Comparison of ENCODE assay signal across 23 cellular contexts in genomic region chr2:144526826-144527225, GRCh38. TPM values are rescaled to one million over a fixed set of nuclear protein-coding genes. Genes with fewer than 3 reads are reported as not detected.
DNase-seq lines count a peak whose midpoint lies in the region; ATAC-seq, FAIRE-seq and TF ChIP-seq lines count a peak whose summit lies in the region.
"Had no signal": no experiment of that assay in that cellular context is flagged by ENCODE, and none has a peak within 500 bp of the region (broad histone marks: within the 10 kb centered on the region; RNA-seq: fewer than 3 reads in every experiment).

No MANE protein-coding gene starts in this region.

- H3K4me2 ChIP-seq in HepG2 (ENCODE audit: low read depth, low read length), result no peak overlapping the region

- TF ChIP-seq EP300 in HepG2 (IDR thresholded peaks at IDR 0.05; ENCODE audit: low read depth in 2 of 2, low read length in 2 of 2) (no peak), HepG2 (CRISPR knock-in tag; IDR thresholded peaks at IDR 0.05; ENCODE audit: borderline replicate concordance) (no peak)

- H3K27ac Mint-ChIP-seq in effector memory CD8-positive, alpha-beta T cell, result no peak overlapping the region
- H3K27ac Mint-ChIP-seq: CD4-positive, CD25-positive, alpha-beta regulatory T cell; HFFc6; IgD-negative memory B cell had no signal

- no peak for DNase-seq in HepG2 (ENCODE audit: low spot score)
- no peak for DNase-seq in right lobe of liver
- peak; percentile 34 for DNase-seq in medulla oblongata (ENCODE audit: extremely low spot score)
- no peak for DNase-seq in activated CD4-positive, alpha-beta T cell treated with anti-CD3 and anti-CD28 coated beads, Interleukin-2, amount 50 U/mL, for 1 hour
- no peak for DNase-seq in effector CD4-positive, alpha-beta T cell
- no peak for DNase-seq in effector memory CD8-positive, alpha-beta T cell
- DNase-seq: BE2C; CD4-positive, CD25-positive, alpha-beta regulatory T cell; COR-L47; DMS 273 treated with DMSO at 0.1 percent for 48 hours; GDM1; H7; HFFc6; Karpas-422; NCI-H1417 treated with DMSO at 0.1 percent for 48 hours; NCI-H1930; NCI-H345; NCI-H526 treated with DMSO at 0.1 percent for 48 hours; SHP77 had no signal

- no peaks in the 10 kb centered on the region for H4K20me1 ChIP-seq in HepG2 (ENCODE audit: insufficient read depth, low read length)

- H3K4me1 Mint-ChIP-seq in effector memory CD8-positive, alpha-beta T cell (ENCODE audit: low read depth in 2 of 2), result peaks cover 16 to 18% of the 10 kb centered on the region in 2 donors

- intact Hi-C loops in HepG2 (cut with micrococcal nuclease; ENCODE audit: unreplicated experiment) (no loop called here), right lobe of liver (cut with DNase I) (no loop called here)

- H2AFZ ChIP-seq in HepG2 (ENCODE audit: low read length), result no peak overlapping the region

- H3K4me3 ChIP-seq in HepG2 (replicated peaks in 1 of 3; ENCODE audit: insufficient read depth in 1 of 3, low read depth in 2 of 3, low read length in 3 of 3) (no peak overlapping the region), right lobe of liver (no peak overlapping the region), subcutaneous abdominal adipose tissue (ENCODE audit: low read depth in 1 of 5, low read length in 5 of 5) (no peak overlapping the region)

- ATAC-seq in HepG2 (no peak), right lobe of liver (no peak), HG02970 (IDR thresholded peaks at IDR 0.05; ENCODE audit: low FRiP score, unreplicated experiment) (no peak)
- no peak for ATAC-seq in effector memory CD8-positive, alpha-beta T cell (replicated peaks)

- H3K4me1 ChIP-seq in HepG2 (ENCODE audit: insufficient read depth, low read length), result no peaks in the 10 kb centered on the region
- H3K4me1 ChIP-seq in right lobe of liver, result no peaks in the 10 kb centered on the region
- H3K4me1 ChIP-seq in subcutaneous abdominal adipose tissue (ENCODE audit: control insufficient read depth in 5 of 5, insufficient read depth in 5 of 5, low read length in 5 of 5), result peaks cover 1 to 61% (median 55%) of the 10 kb centered on the region in 5 donors
- H3K4me1 ChIP-seq: BE2C had no signal

- POLR2A ChIA-PET in HepG2 (lab: Yijun Ruan, JAX), result no interaction called here

- H3K4me3 Mint-ChIP-seq in effector memory CD8-positive, alpha-beta T cell, result no peak overlapping the region
- H3K4me3 Mint-ChIP-seq: HFFc6 had no signal

- FAIRE-seq in HepG2 (lab: Jason Lieb, UNC), result peak; percentile 28
- FAIRE-seq: HTR-8/SVneo had no signal

- no peak overlapping the region for H3K9ac ChIP-seq in HepG2 (ENCODE audit: insufficient read depth, low read depth, low read length)
- H3K9ac ChIP-seq in subcutaneous abdominal adipose tissue (ENCODE audit: low read length in 5 of 5), result peak overlapping the region in 2 of 5 donors; percentile 0 to 51

- TF ChIP-seq CTCF in HepG2 (CRISPR knock-in tag; IDR thresholded peaks at IDR 0.05), result no peak
- no peak for TF ChIP-seq CTCF in right lobe of liver (IDR thresholded peaks at IDR 0.05)

- H3K27ac ChIP-seq in HepG2 (ENCODE audit: extremely low read length, insufficient read depth, low read length) (no peak overlapping the region), right lobe of liver (no peak overlapping the region), subcutaneous abdominal adipose tissue (ENCODE audit: low read depth, low read length) (peak overlapping the region; percentile 93)

- no peaks in the 10 kb centered on the region for H3K79me2 ChIP-seq in HepG2 (ENCODE audit: insufficient read depth, low read length)

- H3K27me3 Mint-ChIP-seq in effector memory CD8-positive, alpha-beta T cell, result peaks cover 5 to 15% of the 10 kb centered on the region in 2 donors

- TF ChIP-seq RAD21 in HepG2 (CRISPR knock-in tag; IDR thresholded peaks at IDR 0.05), result no peak

- BruUV-seq in HepG2 (replicated peaks; lab: Mats Ljungman, UMichigan), result no TSS peak

- 19% methylated on average over 2 of the region's 2 CpGs for WGBS in HepG2 (ENCODE audit: low lambda C conversion rate)
- WGBS in right lobe of liver (ENCODE audit: insufficient coverage, low coverage, low lambda C conversion rate, missing lambda C conversion rate), result 66% methylated on average over 2 of the region's 2 CpGs

- TF ChIP-seq POLR2A in HepG2 (IDR thresholded peaks at IDR 0.05; ENCODE audit: insufficient read depth in 1 of 2, low read depth in 2 of 2, low read length in 2 of 2) (no peak), right lobe of liver (IDR thresholded peaks at IDR 0.05) (no peak)

- H3K36me3 Mint-ChIP-seq in effector memory CD8-positive, alpha-beta T cell (ENCODE audit: insufficient read depth), result no peaks in the 10 kb centered on the region
- H3K36me3 Mint-ChIP-seq: CD4-positive, CD25-positive, alpha-beta regulatory T cell had no signal

- H3K9me3 Mint-ChIP-seq in effector memory CD8-positive, alpha-beta T cell, result no peaks in the 10 kb centered on the region
- H3K9me3 Mint-ChIP-seq: HFFc6, IgD-negative memory B cell had no signal

- H3K9me3 ChIP-seq in HepG2 (ENCODE audit: low read length) (no peaks in the 10 kb centered on the region), right lobe of liver (no peaks in the 10 kb centered on the region), subcutaneous abdominal adipose tissue (ENCODE audit: control insufficient read depth in 5 of 5, low read length in 5 of 5) (no peaks in the 10 kb centered on the region)
- H3K9me3 ChIP-seq: BE2C had no signal

- in situ Hi-C loops in HepG2 (cut with HindIII; ENCODE audit: extremely low pct_ligation_motif_present, low pct_unique_long_range_greater_than_20kb), result no loop called here

- H3K36me3 ChIP-seq in HepG2 (replicated peaks in 1 of 2; ENCODE audit: control insufficient read depth in 1 of 2, insufficient read depth in 2 of 2, low read length in 2 of 2), result no peaks in the 10 kb centered on the region
- H3K36me3 ChIP-seq in right lobe of liver, result no peaks in the 10 kb centered on the region
- H3K36me3 ChIP-seq in subcutaneous abdominal adipose tissue (ENCODE audit: control insufficient read depth in 5 of 5, insufficient read depth in 5 of 5, low read length in 5 of 5), result no peaks in the 10 kb centered on the region
- H3K36me3 ChIP-seq: BE2C had no signal

- CTCF ChIA-PET in HepG2 (lab: Yijun Ruan, JAX; ENCODE audit: low intra/inter-chr PET ratio, low total read pairs), result no interaction called here

- H3K27me3 ChIP-seq in HepG2 (ENCODE audit: control insufficient read depth in 1 of 2, insufficient read depth in 2 of 2, low read length in 2 of 2), result peaks cover 2 to 33% of the 10 kb centered on the region in 2 experiments
- H3K27me3 ChIP-seq in right lobe of liver, result no peaks in the 10 kb centered on the region
- H3K27me3 ChIP-seq in subcutaneous abdominal adipose tissue (ENCODE audit: control insufficient read depth in 5 of 5, insufficient read depth in 4 of 5, low read length in 5 of 5), result no peaks in the 10 kb centered on the region
- H3K27me3 ChIP-seq: BE2C had no signal

TF ChIP-seq in HepG2, 621 proteins besides CTCF, POLR2A, EP300 and RAD21 (continues in another document):
- TF ChIP-seq HBP1 (CRISPR knock-in tag; IDR thresholded peaks at IDR 0.05; ENCODE audit: low read depth), result no peak
- no peak for TF ChIP-seq TAF1 (CRISPR knock-in tag; IDR thresholded peaks at IDR 0.05)
- no peak for TF ChIP-seq ZNF605 (CRISPR knock-in tag; IDR thresholded peaks at IDR 0.05)
- TF ChIP-seq MYC (CRISPR knock-in tag; IDR thresholded peaks at IDR 0.05; ENCODE audit: borderline replicate concordance), result no peak
- TF ChIP-seq ZNF446 (CRISPR knock-in tag; IDR thresholded peaks at IDR 0.05), result no peak
- TF ChIP-seq ZNF510 (CRISPR knock-in tag; IDR thresholded peaks at IDR 0.05; ENCODE audit: low read depth), result no peak

RNA-seq across cellular contexts. Expression of gene ZEB2, which starts 6.9 kb away (rescaled TPM):
- total RNA-seq in HepG2 (2016; rRNA removed; fragmentation: Illumina TruSeq; extraction: Trizol), result not detected in 2 replicates
- total RNA-seq in HepG2 (2016; cell fraction: cytosol; rRNA removed; fragmentation: Illumina TruSeq; extraction: Trizol; ENCODE audit: low read depth), result 0.09 TPM in 1 of 2 replicates, not detected in the other
- 0.04 TPM in 1 of 2 replicates, not detected in the other for total RNA-seq in HepG2 (2016; cell fraction: insoluble cytoplasmic fraction; rRNA removed; fragmentation: Illumina TruSeq; extraction: Trizol)
- not detected in 2 replicates for total RNA-seq in HepG2 (2016; cell fraction: membrane; rRNA removed; fragmentation: Illumina TruSeq; extraction: Trizol)
- total RNA-seq in HepG2 (2016; cell fraction: nucleus; rRNA removed; fragmentation: Illumina TruSeq; extraction: Trizol), result 0.09 TPM in 1 of 2 replicates, not detected in the other
- 0.07 and 0.10 TPM in 2 replicates for polyA plus RNA-seq in HepG2 (2011; rRNA removed)
- 0.03 and 0.05 TPM in 2 replicates for polyA plus RNA-seq in HepG2 (2011; cell fraction: cytosol; rRNA removed)
- polyA plus RNA-seq in HepG2 (2011; cell fraction: nucleus; rRNA removed), result 0.10 and 0.16 TPM in 2 replicates
- 0.11 TPM in 1 of 2 replicates, not detected in the other for polyA plus RNA-seq in HepG2 (2012)
- not detected in 2 replicates for polyA plus RNA-seq in HepG2 (2016; cell fraction: cytosol; fragmentation: Illumina TruSeq; extraction: Trizol; ENCODE audit: low read depth)
- 0.07 and 0.12 TPM in 2 replicates for polyA plus RNA-seq in HepG2 (2016; cell fraction: insoluble cytoplasmic fraction; fragmentation: Illumina TruSeq; extraction: Trizol; ENCODE audit: low read depth)
- polyA plus RNA-seq in HepG2 (2016; cell fraction: membrane; fragmentation: Illumina TruSeq; extraction: Trizol; ENCODE audit: low read depth), result not detected in 2 replicates
- polyA plus RNA-seq in HepG2 (2016; cell fraction: nucleus; fragmentation: Illumina TruSeq; extraction: Trizol; ENCODE audit: insufficient read depth, low read depth), result not detected in 2 replicates
- 0.84 and 11.3 TPM in 2 replicates for polyA minus RNA-seq in HepG2 (2011; rRNA and poly(A)+ RNA removed; ENCODE audit: low replicate concordance)
- polyA minus RNA-seq in HepG2 (2011; cell fraction: cytosol; rRNA and poly(A)+ RNA removed), result not detected in 2 replicates
- 0.13 and 0.62 TPM in 2 replicates for polyA minus RNA-seq in HepG2 (2011; cell fraction: nucleus; rRNA and poly(A)+ RNA removed)
- 10 to 100 TPM; 13.5 to 35.9 (median 21.7) TPM for total RNA-seq in right lobe of liver

Comparison
In these comparisons a context has a peak if more than half of its experiments do, and no peak if none do; other contexts are left out.
1. RNA of gene ZEB2, which starts 6.9 kb away (total RNA-seq): 13.5 to 35.9 TPM in right lobe of liver; 0.04 to 0.09 TPM in HepG2; every median in the first group is over 10 times any median in the second.